1 cellular context compared by ENCODE assay signal in genomic region chr6:45378324-45378926, GRCh38.
TF ChIP-seq lines count a peak whose summit lies in the region.

No MANE protein-coding gene starts in this region.

TF ChIP-seq in HepG2, 621 proteins besides CTCF, POLR2A, EP300 and RAD21 (continued from another document and continues in another):
- TF ChIP-seq ZNF646 (CRISPR knock-in tag; IDR thresholded peaks at IDR 0.05) (no peak), NCOA2 (CRISPR knock-in tag; IDR thresholded peaks at IDR 0.05) (no peak), NR2C2 (CRISPR knock-in tag; IDR thresholded peaks at IDR 0.05; ENCODE audit: borderline replicate concordance) (no peak), STAG1 (CRISPR knock-in tag; IDR thresholded peaks at IDR 0.05) (no peak), IRF2 (CRISPR knock-in tag; IDR thresholded peaks at IDR 0.05) (no peak), SNRNP70 (IDR thresholded peaks at IDR 0.05; ENCODE audit: low read depth, low read length) (no peak), NCOR1 (IDR thresholded peaks at IDR 0.05; ENCODE audit: borderline replicate concordance, low read length) (no peak), GMEB1 (CRISPR knock-in tag; IDR thresholded peaks at IDR 0.05; ENCODE audit: borderline replicate concordance) (no peak), ZNF614 (CRISPR knock-in tag; IDR thresholded peaks at IDR 0.05; ENCODE audit: borderline replicate concordance) (0 out of 2 replicates have a peak, but pooled peaks have one; percentile 6), SMYD3 (CRISPR knock-in tag; IDR thresholded peaks at IDR 0.05) (no peak), TBL1XR1 (IDR thresholded peaks at IDR 0.05; ENCODE audit: borderline replicate concordance, low read length, partially characterized antibody) (no peak), ZNF567 (CRISPR knock-in tag; IDR thresholded peaks at IDR 0.05; ENCODE audit: borderline replicate concordance) (0 out of 2 replicates have a peak, but pooled peaks have one; percentile 66), ZNF607 (CRISPR knock-in tag; IDR thresholded peaks at IDR 0.05; ENCODE audit: borderline replicate concordance) (no peak; the same call in 1 of the 2 replicates), MAX (IDR thresholded peaks at IDR 0.05) (no peak), ARHGAP35 (CRISPR knock-in tag; IDR thresholded peaks at IDR 0.05; ENCODE audit: borderline replicate concordance) (no peak), ZNF281 (CRISPR knock-in tag; IDR thresholded peaks at IDR 0.05; ENCODE audit: borderline replicate concordance) (no peak), LCORL (IDR thresholded peaks at IDR 0.05) (no peak), LCORL (CRISPR knock-in tag; IDR thresholded peaks at IDR 0.05) (no peak), ARNT2 (CRISPR knock-in tag; IDR thresholded peaks at IDR 0.05; ENCODE audit: low read depth) (no peak), REST (IDR thresholded peaks at IDR 0.05; ENCODE audit: borderline replicate concordance in 1 of 2, low read depth in 1 of 2, low read length in 2 of 2) (no peak)
- TF ChIP-seq, protein P1, sequence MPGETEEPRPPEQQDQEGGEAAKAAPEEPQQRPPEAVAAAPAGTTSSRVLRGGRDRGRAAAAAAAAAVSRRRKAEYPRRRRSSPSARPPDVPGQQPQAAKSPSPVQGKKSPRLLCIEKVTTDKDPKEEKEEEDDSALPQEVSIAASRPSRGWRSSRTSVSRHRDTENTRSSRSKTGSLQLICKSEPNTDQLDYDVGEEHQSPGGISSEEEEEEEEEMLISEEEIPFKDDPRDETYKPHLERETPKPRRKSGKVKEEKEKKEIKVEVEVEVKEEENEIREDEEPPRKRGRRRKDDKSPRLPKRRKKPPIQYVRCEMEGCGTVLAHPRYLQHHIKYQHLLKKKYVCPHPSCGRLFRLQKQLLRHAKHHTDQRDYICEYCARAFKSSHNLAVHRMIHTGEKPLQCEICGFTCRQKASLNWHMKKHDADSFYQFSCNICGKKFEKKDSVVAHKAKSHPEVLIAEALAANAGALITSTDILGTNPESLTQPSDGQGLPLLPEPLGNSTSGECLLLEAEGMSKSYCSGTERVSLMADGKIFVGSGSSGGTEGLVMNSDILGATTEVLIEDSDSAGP (CRISPR knock-in tag; IDR thresholded peaks at IDR 0.05; ENCODE audit: borderline replicate concordance), result no peak
- TF ChIP-seq, protein P2, sequence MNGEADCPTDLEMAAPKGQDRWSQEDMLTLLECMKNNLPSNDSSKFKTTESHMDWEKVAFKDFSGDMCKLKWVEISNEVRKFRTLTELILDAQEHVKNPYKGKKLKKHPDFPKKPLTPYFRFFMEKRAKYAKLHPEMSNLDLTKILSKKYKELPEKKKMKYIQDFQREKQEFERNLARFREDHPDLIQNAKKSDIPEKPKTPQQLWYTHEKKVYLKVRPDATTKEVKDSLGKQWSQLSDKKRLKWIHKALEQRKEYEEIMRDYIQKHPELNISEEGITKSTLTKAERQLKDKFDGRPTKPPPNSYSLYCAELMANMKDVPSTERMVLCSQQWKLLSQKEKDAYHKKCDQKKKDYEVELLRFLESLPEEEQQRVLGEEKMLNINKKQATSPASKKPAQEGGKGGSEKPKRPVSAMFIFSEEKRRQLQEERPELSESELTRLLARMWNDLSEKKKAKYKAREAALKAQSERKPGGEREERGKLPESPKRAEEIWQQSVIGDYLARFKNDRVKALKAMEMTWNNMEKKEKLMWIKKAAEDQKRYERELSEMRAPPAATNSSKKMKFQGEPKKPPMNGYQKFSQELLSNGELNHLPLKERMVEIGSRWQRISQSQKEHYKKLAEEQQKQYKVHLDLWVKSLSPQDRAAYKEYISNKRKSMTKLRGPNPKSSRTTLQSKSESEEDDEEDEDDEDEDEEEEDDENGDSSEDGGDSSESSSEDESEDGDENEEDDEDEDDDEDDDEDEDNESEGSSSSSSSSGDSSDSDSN (CRISPR knock-in tag; IDR thresholded peaks at IDR 0.05), result no peak; the same call in 1 of the 2 replicates
- TF ChIP-seq, protein P3, sequence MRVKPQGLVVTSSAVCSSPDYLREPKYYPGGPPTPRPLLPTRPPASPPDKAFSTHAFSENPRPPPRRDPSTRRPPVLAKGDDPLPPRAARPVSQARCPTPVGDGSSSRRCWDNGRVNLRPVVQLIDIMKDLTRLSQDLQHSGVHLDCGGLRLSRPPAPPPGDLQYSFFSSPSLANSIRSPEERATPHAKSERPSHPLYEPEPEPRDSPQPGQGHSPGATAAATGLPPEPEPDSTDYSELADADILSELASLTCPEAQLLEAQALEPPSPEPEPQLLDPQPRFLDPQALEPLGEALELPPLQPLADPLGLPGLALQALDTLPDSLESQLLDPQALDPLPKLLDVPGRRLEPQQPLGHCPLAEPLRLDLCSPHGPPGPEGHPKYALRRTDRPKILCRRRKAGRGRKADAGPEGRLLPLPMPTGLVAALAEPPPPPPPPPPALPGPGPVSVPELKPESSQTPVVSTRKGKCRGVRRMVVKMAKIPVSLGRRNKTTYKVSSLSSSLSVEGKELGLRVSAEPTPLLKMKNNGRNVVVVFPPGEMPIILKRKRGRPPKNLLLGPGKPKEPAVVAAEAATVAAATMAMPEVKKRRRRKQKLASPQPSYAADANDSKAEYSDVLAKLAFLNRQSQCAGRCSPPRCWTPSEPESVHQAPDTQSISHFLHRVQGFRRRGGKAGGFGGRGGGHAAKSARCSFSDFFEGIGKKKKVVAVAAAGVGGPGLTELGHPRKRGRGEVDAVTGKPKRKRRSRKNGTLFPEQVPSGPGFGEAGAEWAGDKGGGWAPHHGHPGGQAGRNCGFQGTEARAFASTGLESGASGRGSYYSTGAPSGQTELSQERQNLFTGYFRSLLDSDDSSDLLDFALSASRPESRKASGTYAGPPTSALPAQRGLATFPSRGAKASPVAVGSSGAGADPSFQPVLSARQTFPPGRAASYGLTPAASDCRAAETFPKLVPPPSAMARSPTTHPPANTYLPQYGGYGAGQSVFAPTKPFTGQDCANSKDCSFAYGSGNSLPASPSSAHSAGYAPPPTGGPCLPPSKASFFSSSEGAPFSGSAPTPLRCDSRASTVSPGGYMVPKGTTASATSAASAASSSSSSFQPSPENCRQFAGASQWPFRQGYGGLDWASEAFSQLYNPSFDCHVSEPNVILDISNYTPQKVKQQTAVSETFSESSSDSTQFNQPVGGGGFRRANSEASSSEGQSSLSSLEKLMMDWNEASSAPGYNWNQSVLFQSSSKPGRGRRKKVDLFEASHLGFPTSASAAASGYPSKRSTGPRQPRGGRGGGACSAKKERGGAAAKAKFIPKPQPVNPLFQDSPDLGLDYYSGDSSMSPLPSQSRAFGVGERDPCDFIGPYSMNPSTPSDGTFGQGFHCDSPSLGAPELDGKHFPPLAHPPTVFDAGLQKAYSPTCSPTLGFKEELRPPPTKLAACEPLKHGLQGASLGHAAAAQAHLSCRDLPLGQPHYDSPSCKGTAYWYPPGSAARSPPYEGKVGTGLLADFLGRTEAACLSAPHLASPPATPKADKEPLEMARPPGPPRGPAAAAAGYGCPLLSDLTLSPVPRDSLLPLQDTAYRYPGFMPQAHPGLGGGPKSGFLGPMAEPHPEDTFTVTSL (CRISPR knock-in tag; IDR thresholded peaks at IDR 0.05; ENCODE audit: borderline replicate concordance), result no peak
- TF ChIP-seq, protein P4, sequence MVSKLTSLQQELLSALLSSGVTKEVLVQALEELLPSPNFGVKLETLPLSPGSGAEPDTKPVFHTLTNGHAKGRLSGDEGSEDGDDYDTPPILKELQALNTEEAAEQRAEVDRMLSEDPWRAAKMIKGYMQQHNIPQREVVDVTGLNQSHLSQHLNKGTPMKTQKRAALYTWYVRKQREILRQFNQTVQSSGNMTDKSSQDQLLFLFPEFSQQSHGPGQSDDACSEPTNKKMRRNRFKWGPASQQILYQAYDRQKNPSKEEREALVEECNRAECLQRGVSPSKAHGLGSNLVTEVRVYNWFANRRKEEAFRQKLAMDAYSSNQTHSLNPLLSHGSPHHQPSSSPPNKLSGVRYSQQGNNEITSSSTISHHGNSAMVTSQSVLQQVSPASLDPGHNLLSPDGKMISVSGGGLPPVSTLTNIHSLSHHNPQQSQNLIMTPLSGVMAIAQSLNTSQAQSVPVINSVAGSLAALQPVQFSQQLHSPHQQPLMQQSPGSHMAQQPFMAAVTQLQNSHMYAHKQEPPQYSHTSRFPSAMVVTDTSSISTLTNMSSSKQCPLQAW (CRISPR knock-in tag; IDR thresholded peaks at IDR 0.05), result no peak
